ENCODE assay signal across 1 cellular context in genomic region chr17:78360371-78361226, GRCh38.
A peak's percentile ranks its signal among the peaks of the same experiment; 100 is the strongest.
TF ChIP-seq lines count a peak whose summit lies in the region.

No MANE protein-coding gene starts in this region.

TF ChIP-seq in HepG2, 621 proteins besides CTCF, POLR2A, EP300 and RAD21 (continued from another document and continues in another):
- TF ChIP-seq ZBTB26 (CRISPR knock-in tag; IDR thresholded peaks at IDR 0.05; ENCODE audit: borderline replicate concordance) (0 out of 2 replicates have a peak, but pooled peaks have one; percentile 61), SNAI1 (CRISPR knock-in tag; IDR thresholded peaks at IDR 0.05; ENCODE audit: borderline replicate concordance) (peak; percentile 28; the same call in 1 of the 2 replicates), SOX6 (IDR thresholded peaks at IDR 0.05) (no peak), SOX6 (CRISPR knock-in tag; IDR thresholded peaks at IDR 0.05) (peak; percentile 81), MEIS2 (CRISPR knock-in tag; IDR thresholded peaks at IDR 0.05) (0 out of 2 replicates have a peak, but pooled peaks have one; percentile 68), HES4 (CRISPR knock-in tag; IDR thresholded peaks at IDR 0.05; ENCODE audit: borderline replicate concordance) (no peak), SMAD3 (CRISPR knock-in tag; IDR thresholded peaks at IDR 0.05) (0 out of 2 replicates have a peak, but pooled peaks have one; percentile 24), ZNF383 (CRISPR knock-in tag; IDR thresholded peaks at IDR 0.05; ENCODE audit: borderline replicate concordance) (no peak), ZNF850 (CRISPR knock-in tag; conservative IDR thresholded peaks at IDR 0.05) (no peak), EEA1 (CRISPR knock-in tag; IDR thresholded peaks at IDR 0.05; ENCODE audit: borderline replicate concordance) (no peak; the same call in 1 of the 2 replicates), ZNF556 (CRISPR knock-in tag; IDR thresholded peaks at IDR 0.05; ENCODE audit: borderline replicate concordance) (no peak), FOXJ3 (CRISPR knock-in tag; IDR thresholded peaks at IDR 0.05; ENCODE audit: borderline replicate concordance) (no peak), ZKSCAN8 (CRISPR knock-in tag; IDR thresholded peaks at IDR 0.05; ENCODE audit: borderline replicate concordance) (0 out of 2 replicates have a peak, but pooled peaks have one; percentile 56), ZNF296 (CRISPR knock-in tag; conservative IDR thresholded peaks at IDR 0.05) (no peak), KAT7 (CRISPR knock-in tag; IDR thresholded peaks at IDR 0.05; ENCODE audit: borderline replicate concordance) (no peak), BRF2 (CRISPR knock-in tag; IDR thresholded peaks at IDR 0.05) (no peak), SP4 (CRISPR knock-in tag; IDR thresholded peaks at IDR 0.05) (peak; percentile 75), ZMYM4 (CRISPR knock-in tag; IDR thresholded peaks at IDR 0.05) (peak; percentile 42; the same call in 1 of the 2 replicates), MED13 (CRISPR knock-in tag; IDR thresholded peaks at IDR 0.05) (peak; percentile 75; the same call in 1 of the 2 replicates), KLF13 (CRISPR knock-in tag; IDR thresholded peaks at IDR 0.05) (no peak), ZNF121 (CRISPR knock-in tag; IDR thresholded peaks at IDR 0.05) (peak; percentile 60; the same call in 1 of the 2 replicates), ZSCAN21 (CRISPR knock-in tag; IDR thresholded peaks at IDR 0.05; ENCODE audit: borderline replicate concordance) (peak; percentile 71; the same call in 1 of the 2 replicates), KAT8 (CRISPR knock-in tag; IDR thresholded peaks at IDR 0.05) (peak; percentile 52), NR2F6 (IDR thresholded peaks at IDR 0.05) (no peak), NR2F6 (CRISPR knock-in tag; IDR thresholded peaks at IDR 0.05) (peak; percentile 73), SAP130 (CRISPR knock-in tag; IDR thresholded peaks at IDR 0.05; ENCODE audit: low read depth) (peak; percentile 83), PRMT3 (CRISPR knock-in tag; IDR thresholded peaks at IDR 0.05; ENCODE audit: borderline replicate concordance, low read depth) (no peak), ZNF496 (CRISPR knock-in tag; IDR thresholded peaks at IDR 0.05; ENCODE audit: insufficient replicate concordance) (no peak), GABPB1 (CRISPR knock-in tag; IDR thresholded peaks at IDR 0.05) (peak; percentile 67; the same call in 1 of the 2 replicates), ZNF350 (CRISPR knock-in tag; IDR thresholded peaks at IDR 0.05; ENCODE audit: borderline replicate concordance, low read depth) (peak; percentile 55; the same call in 1 of the 2 replicates), NFRKB (IDR thresholded peaks at IDR 0.05) (no peak), NRL (CRISPR knock-in tag; IDR thresholded peaks at IDR 0.05; ENCODE audit: borderline replicate concordance) (peak; percentile 19; the same call in 1 of the 2 replicates), ZNF569 (CRISPR knock-in tag; IDR thresholded peaks at IDR 0.05; ENCODE audit: borderline replicate concordance) (no peak), PHF8 (CRISPR knock-in tag; IDR thresholded peaks at IDR 0.05) (peak; percentile 56), LBX2 (CRISPR knock-in tag; IDR thresholded peaks at IDR 0.05; ENCODE audit: borderline replicate concordance) (no peak), E2F1 (CRISPR knock-in tag; IDR thresholded peaks at IDR 0.05) (no peak), ASH2L (IDR thresholded peaks at IDR 0.05; ENCODE audit: insufficient read length, low read depth, low read length) (no peak), SMAD9 (CRISPR knock-in tag; IDR thresholded peaks at IDR 0.05) (no peak)
- TF ChIP-seq, protein P1, sequence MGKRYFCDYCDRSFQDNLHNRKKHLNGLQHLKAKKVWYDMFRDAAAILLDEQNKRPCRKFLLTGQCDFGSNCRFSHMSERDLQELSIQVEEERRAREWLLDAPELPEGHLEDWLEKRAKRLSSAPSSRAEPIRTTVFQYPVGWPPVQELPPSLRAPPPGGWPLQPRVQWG (CRISPR knock-in tag; IDR thresholded peaks at IDR 0.05; ENCODE audit: borderline replicate concordance, low read depth): no peak
- TF ChIP-seq, protein P2, sequence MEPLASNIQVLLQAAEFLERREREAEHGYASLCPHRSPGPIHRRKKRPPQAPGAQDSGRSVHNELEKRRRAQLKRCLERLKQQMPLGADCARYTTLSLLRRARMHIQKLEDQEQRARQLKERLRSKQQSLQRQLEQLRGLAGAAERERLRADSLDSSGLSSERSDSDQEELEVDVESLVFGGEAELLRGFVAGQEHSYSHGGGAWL (CRISPR knock-in tag; IDR thresholded peaks at IDR 0.05): peak; percentile 66
- TF ChIP-seq, protein P3, sequence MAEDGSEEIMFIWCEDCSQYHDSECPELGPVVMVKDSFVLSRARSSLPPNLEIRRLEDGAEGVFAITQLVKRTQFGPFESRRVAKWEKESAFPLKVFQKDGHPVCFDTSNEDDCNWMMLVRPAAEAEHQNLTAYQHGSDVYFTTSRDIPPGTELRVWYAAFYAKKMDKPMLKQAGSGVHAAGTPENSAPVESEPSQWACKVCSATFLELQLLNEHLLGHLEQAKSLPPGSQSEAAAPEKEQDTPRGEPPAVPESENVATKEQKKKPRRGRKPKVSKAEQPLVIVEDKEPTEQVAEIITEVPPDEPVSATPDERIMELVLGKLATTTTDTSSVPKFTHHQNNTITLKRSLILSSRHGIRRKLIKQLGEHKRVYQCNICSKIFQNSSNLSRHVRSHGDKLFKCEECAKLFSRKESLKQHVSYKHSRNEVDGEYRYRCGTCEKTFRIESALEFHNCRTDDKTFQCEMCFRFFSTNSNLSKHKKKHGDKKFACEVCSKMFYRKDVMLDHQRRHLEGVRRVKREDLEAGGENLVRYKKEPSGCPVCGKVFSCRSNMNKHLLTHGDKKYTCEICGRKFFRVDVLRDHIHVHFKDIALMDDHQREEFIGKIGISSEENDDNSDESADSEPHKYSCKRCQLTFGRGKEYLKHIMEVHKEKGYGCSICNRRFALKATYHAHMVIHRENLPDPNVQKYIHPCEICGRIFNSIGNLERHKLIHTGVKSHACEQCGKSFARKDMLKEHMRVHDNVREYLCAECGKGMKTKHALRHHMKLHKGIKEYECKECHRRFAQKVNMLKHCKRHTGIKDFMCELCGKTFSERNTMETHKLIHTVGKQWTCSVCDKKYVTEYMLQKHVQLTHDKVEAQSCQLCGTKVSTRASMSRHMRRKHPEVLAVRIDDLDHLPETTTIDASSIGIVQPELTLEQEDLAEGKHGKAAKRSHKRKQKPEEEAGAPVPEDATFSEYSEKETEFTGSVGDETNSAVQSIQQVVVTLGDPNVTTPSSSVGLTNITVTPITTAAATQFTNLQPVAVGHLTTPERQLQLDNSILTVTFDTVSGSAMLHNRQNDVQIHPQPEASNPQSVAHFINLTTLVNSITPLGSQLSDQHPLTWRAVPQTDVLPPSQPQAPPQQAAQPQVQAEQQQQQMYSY (CRISPR knock-in tag; IDR thresholded peaks at IDR 0.05): no peak
- TF ChIP-seq, protein P4, sequence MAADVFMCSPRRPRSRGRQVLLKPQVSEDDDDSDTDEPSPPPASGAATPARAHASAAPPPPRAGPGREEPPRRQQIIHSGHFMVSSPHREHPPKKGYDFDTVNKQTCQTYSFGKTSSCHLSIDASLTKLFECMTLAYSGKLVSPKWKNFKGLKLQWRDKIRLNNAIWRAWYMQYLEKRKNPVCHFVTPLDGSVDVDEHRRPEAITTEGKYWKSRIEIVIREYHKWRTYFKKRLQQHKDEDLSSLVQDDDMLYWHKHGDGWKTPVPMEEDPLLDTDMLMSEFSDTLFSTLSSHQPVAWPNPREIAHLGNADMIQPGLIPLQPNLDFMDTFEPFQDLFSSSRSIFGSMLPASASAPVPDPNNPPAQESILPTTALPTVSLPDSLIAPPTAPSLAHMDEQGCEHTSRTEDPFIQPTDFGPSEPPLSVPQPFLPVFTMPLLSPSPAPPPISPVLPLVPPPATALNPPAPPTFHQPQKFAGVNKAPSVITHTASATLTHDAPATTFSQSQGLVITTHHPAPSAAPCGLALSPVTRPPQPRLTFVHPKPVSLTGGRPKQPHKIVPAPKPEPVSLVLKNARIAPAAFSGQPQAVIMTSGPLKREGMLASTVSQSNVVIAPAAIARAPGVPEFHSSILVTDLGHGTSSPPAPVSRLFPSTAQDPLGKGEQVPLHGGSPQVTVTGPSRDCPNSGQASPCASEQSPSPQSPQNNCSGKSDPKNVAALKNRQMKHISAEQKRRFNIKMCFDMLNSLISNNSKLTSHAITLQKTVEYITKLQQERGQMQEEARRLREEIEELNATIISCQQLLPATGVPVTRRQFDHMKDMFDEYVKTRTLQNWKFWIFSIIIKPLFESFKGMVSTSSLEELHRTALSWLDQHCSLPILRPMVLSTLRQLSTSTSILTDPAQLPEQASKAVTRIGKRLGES (CRISPR knock-in tag; IDR thresholded peaks at IDR 0.05; ENCODE audit: borderline replicate concordance): no peak
- TF ChIP-seq, protein P5, sequence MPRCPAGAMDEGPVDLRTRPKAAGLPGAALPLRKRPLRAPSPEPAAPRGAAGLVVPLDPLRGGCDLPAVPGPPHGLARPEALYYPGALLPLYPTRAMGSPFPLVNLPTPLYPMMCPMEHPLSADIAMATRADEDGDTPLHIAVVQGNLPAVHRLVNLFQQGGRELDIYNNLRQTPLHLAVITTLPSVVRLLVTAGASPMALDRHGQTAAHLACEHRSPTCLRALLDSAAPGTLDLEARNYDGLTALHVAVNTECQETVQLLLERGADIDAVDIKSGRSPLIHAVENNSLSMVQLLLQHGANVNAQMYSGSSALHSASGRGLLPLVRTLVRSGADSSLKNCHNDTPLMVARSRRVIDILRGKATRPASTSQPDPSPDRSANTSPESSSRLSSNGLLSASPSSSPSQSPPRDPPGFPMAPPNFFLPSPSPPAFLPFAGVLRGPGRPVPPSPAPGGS (CRISPR knock-in tag; IDR thresholded peaks at IDR 0.05): no peak
- TF ChIP-seq, protein P6, sequence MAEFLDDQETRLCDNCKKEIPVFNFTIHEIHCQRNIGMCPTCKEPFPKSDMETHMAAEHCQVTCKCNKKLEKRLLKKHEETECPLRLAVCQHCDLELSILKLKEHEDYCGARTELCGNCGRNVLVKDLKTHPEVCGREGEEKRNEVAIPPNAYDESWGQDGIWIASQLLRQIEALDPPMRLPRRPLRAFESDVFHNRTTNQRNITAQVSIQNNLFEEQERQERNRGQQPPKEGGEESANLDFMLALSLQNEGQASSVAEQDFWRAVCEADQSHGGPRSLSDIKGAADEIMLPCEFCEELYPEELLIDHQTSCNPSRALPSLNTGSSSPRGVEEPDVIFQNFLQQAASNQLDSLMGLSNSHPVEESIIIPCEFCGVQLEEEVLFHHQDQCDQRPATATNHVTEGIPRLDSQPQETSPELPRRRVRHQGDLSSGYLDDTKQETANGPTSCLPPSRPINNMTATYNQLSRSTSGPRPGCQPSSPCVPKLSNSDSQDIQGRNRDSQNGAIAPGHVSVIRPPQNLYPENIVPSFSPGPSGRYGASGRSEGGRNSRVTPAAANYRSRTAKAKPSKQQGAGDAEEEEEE (CRISPR knock-in tag; IDR thresholded peaks at IDR 0.05; ENCODE audit: borderline replicate concordance): no peak; the same call in 1 of the 2 replicates
